ENCODE assay signal across 9 cellular contexts in the genomic region with DNA sequence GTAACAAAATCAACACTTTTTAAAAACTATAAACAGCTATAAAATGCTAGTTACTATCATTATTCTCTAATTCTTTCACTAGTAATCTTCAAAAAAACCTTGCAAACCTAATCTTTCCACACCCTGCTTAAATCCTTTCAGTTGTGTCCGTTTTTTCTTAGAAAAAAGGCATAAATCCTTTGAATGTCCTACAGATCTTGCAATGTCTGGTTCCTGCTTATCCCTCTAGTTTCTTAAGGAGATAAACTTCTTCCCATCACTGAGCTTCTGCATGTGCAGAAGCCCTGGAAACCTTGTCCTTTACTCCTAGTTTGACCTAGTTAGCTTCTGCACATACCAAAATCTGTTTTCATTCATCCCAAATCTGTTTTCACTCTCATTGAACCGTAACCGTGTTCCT. TPM values are rescaled to one million over a fixed set of nuclear protein-coding genes. Genes with fewer than 3 reads are reported as not detected.
DNase-seq lines count a peak whose midpoint lies in the region; ATAC-seq and TF ChIP-seq lines count a peak whose summit lies in the region.
"Had no signal": no experiment of that assay in that cellular context is flagged by ENCODE, and none has a peak within 500 bp of the region (broad histone marks: within the 10 kb centered on the region; RNA-seq: fewer than 3 reads in every experiment).

No MANE protein-coding gene starts in this region.

- no peak overlapping the region for H4K5ac ChIP-seq in mesendoderm (ENCODE audit: low read length)

- H3K4me3 ChIP-seq in heart right ventricle (peak overlapping the region; percentile 59 to 96 (median 76)), mesendoderm (ENCODE audit: low read length) (peak overlapping the region; percentile 73), vagina (peak overlapping the region; percentile 58 to 97)

- H2BK5ac ChIP-seq in mesendoderm (ENCODE audit: low read length): no peak overlapping the region

- H3K27me3 ChIP-seq in heart right ventricle: no peaks in the 10 kb centered on the region
- H3K27me3 ChIP-seq in mesendoderm (ENCODE audit: insufficient read depth, low read length, poor library complexity): no peaks in the 10 kb centered on the region
- no peaks in the 10 kb centered on the region for H3K27me3 ChIP-seq in vagina

- H3K9me3 ChIP-seq in heart right ventricle (no peaks in the 10 kb centered on the region), vagina (no peaks in the 10 kb centered on the region)

- H3K4me2 ChIP-seq in mesendoderm (ENCODE audit: low read length): peak overlapping the region; percentile 49

- WGBS in heart right ventricle, 2 donors: 10 to 12% methylated on average over 3 of the region's 3 CpGs
- no CpG with 5 or more reads among the region's 3 CpGs for WGBS in mesendoderm (ENCODE audit: extremely low coverage, insufficient coverage, low lambda C conversion rate)

- H3K36me3 ChIP-seq in heart right ventricle: peaks cover 0 to 21% (median 6%) of the 10 kb centered on the region in 9 donors
- peaks cover 3% of the 10 kb centered on the region for H3K36me3 ChIP-seq in mesendoderm (ENCODE audit: control insufficient read depth, insufficient read depth, low read length)
- peaks cover 0 to 9% of the 10 kb centered on the region in 2 donors for H3K36me3 ChIP-seq in vagina

- no peak overlapping the region for H3K4ac ChIP-seq in mesendoderm (ENCODE audit: low read depth, low read length)

- peaks cover 15% of the 10 kb centered on the region for H3K79me1 ChIP-seq in mesendoderm (ENCODE audit: low read length)

- DNase-seq in heart right ventricle (no peak), Right ventricle myocardium inferior (ENCODE audit: missing footprints) (no peak), mesendoderm (no peak), vagina (ENCODE audit: extremely low spot score in 2 of 2) (no peak), hepatic stellate cell (ENCODE audit: low spot score) (no peak), left lobe of liver (ENCODE audit: low spot score) (no peak)
- DNase-seq: Kasumi-1 had no signal

- peak overlapping the region; percentile 78 for H3K9ac ChIP-seq in mesendoderm (ENCODE audit: low read length)

- H3K27ac ChIP-seq in heart right ventricle (peak overlapping the region in 9 of 10 donors; percentile 83 to 95 (median 92)), mesendoderm (ENCODE audit: low read depth, low read length) (no peak overlapping the region), vagina (peak overlapping the region; percentile 95)

- H4K8ac ChIP-seq in mesendoderm (ENCODE audit: low read depth, low read length): no peak overlapping the region

- H3K56ac ChIP-seq in mesendoderm (ENCODE audit: low read length): peak overlapping the region; percentile 91

- H3K4me1 Mint-ChIP-seq in brain: peaks cover 57% of the 10 kb centered on the region

- peaks cover 36% of the 10 kb centered on the region for H3K79me2 ChIP-seq in mesendoderm (ENCODE audit: control insufficient read depth, insufficient read depth, low read length)

- peaks cover 10% of the 10 kb centered on the region for H3K27me3 Mint-ChIP-seq in brain

- H3K18ac ChIP-seq in mesendoderm (ENCODE audit: low read length): no peak overlapping the region

- peak overlapping the region; percentile 93 to 99 (median 96) for H3K4me3 Mint-ChIP-seq in brain

- H3K23ac ChIP-seq in mesendoderm (ENCODE audit: low read length): no peak overlapping the region

- TF ChIP-seq CTCF in heart right ventricle (IDR thresholded peaks at IDR 0.05) (no peak), brain (conservative IDR thresholded peaks at IDR 0.05) (no peak), vagina (IDR thresholded peaks at IDR 0.05) (no peak)

- TF ChIP-seq POLR2A in vagina (IDR thresholded peaks at IDR 0.05): no peak

- H2AK5ac ChIP-seq in mesendoderm (ENCODE audit: low read length): no peak overlapping the region

- intact Hi-C loops in heart right ventricle (cut with DNase I) (loop anchor here in 4 of 10 donors (2.0 to 5.0 kb wide), 2 partner anchors 94 to 96 kb away; partner anchors contain the start of gene PPP3R1 (in 3 of the 4)), Right ventricle myocardium inferior (cut with DNase I) (no loop called here), vagina (cut with DNase I) (no loop called here)

- no peak overlapping the region for H2BK15ac ChIP-seq in mesendoderm (replicated peaks; ENCODE audit: low read depth)

- peaks cover 17% of the 10 kb centered on the region for H3K36me3 Mint-ChIP-seq in brain

- no peaks in the 10 kb centered on the region for H3K9me3 Mint-ChIP-seq in brain

- H2BK120ac ChIP-seq in mesendoderm (ENCODE audit: low read depth, low read length): no peak overlapping the region

- peak overlapping the region; percentile 100 for H3K27ac Mint-ChIP-seq in brain

- ATAC-seq in heart right ventricle (no peak), Right ventricle myocardium inferior (no peak), HG02610 (IDR thresholded peaks at IDR 0.05; ENCODE audit: unreplicated experiment) (no peak), left lobe of liver (no peak)

- H3K4me1 ChIP-seq in heart right ventricle: peaks cover 5 to 61% (median 50%) of the 10 kb centered on the region in 9 donors
- H3K4me1 ChIP-seq in mesendoderm (ENCODE audit: control insufficient read depth, low read depth, low read length): no peaks in the 10 kb centered on the region
- H3K4me1 ChIP-seq in vagina: peaks cover 29% of the 10 kb centered on the region

RNA-seq across cellular contexts. Expression of gene PNO1, which starts 1.3 kb away (rescaled TPM):
- total RNA-seq in heart right ventricle (10 to 100 TPM in 2 of 10 donors, 1 to 10 TPM in 8; 5.7 to 13.2 (median 8.6) TPM), Right ventricle myocardium inferior (7.1 TPM), vagina (9.3 TPM), left lobe of liver (4.9 TPM)
- polyA plus RNA-seq in heart right ventricle (10 to 100 TPM in 1 of 2 donors, 1 to 10 TPM in 1; 4.4 to 13.5 TPM), brain (ENCODE audit: insufficient read depth, low read depth, low replicate concordance) (10.5 TPM)
- 45.3 TPM for polyA plus RNA-seq in mesendoderm (2013, experiment 1 of 2)
- 46.6 TPM for polyA plus RNA-seq in mesendoderm (2013, experiment 2 of 2)
